6 cellular contexts compared by ENCODE assay signal in the genomic region with DNA sequence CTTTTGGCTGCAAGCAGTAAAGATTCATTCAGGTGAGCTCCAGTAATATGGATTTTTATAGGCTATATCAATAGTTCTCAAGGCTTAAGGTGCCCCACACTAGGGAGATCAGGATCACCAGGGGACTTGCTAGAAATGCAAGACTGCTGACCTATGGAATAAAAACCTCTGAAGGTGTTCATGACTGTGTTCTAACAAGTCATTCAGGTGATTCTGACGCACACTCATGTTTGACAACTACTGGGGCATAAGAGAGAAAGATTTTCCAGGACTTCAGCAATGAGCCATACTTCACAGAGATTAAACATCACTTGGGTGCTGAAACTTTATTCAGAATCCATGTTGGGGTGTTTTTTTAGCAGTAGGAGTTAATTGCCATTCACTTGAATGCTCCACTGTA.
"Had no signal": no experiment of that assay in that cellular context is flagged by ENCODE, and none has a peak within 500 bp of the region (broad histone marks: within the 10 kb centered on the region; RNA-seq: fewer than 3 reads in every experiment).

No MANE protein-coding gene starts in this region.

- H3K9me3 Mint-ChIP-seq: H9 had no signal

- H3K4me3 Mint-ChIP-seq: GM23338, H9 had no signal

- DNase-seq: H9, HCEC 1CT, KBM-7 had no signal

- H3K4me2 ChIP-seq: GM23338 had no signal

- H3K36me3 Mint-ChIP-seq: IgD-negative memory B cell had no signal

- ATAC-seq: GM23338, HepG2 had no signal

- H3K27ac Mint-ChIP-seq: GM23338, H9, IgD-negative memory B cell had no signal

- H3K4me3 ChIP-seq: GM23338 had no signal
